In the genomic region with DNA sequence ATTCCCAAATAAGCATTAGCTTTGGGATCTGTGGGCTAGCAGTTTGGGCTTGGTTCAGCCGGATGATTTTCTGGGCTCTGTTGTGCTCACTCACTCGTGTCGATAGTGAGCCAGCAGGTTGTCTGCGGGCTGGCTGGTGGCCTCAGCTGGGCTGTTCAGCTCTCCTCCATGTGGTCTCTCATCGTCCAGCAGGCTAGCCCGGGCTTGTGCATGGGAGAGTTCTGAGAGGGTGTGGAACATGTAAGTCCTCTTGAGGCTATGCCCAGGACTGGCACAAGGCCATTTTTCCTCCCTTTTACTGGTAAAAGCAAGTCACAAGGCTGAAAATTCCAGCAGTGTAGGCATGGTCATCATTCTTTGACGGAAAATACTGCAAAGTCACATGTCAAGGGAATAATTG, we compare ENCODE assay signal across 27 cellular contexts. TPM values are rescaled to one million over a fixed set of nuclear protein-coding genes. Genes with fewer than 3 reads are reported as not detected.
DNase-seq lines count a peak whose midpoint lies in the region; ATAC-seq and TF ChIP-seq lines count a peak whose summit lies in the region.
"Had no signal": no experiment of that assay in that cellular context is flagged by ENCODE, and none has a peak within 500 bp of the region (broad histone marks: within the 10 kb centered on the region; RNA-seq: fewer than 3 reads in every experiment).

No MANE protein-coding gene starts in this region.

- TF ChIP-seq POLR2A in prostate gland (IDR thresholded peaks at IDR 0.05), result no peak
- no peak for TF ChIP-seq POLR2A in GM18505 (IDR thresholded peaks at IDR 0.05; ENCODE audit: borderline replicate concordance, extremely low read depth, insufficient read depth, insufficient read length)

- WGBS in prostate gland, result 87% methylated on average over 6 of the region's 7 CpGs

- no peaks in the 10 kb centered on the region for H3K27me3 ChIP-seq in prostate gland (replicated peaks; ENCODE audit: insufficient read depth)
- H3K27me3 ChIP-seq: spleen, tibial artery had no signal

- H3K4me1 ChIP-seq in prostate gland (replicated peaks), result no peaks in the 10 kb centered on the region
- H3K4me1 ChIP-seq: spleen, tibial artery had no signal

- H3K4me3 ChIP-seq in fibroblast of mammary gland (ENCODE audit: control insufficient read depth, low read depth, low read length), result no peak overlapping the region
- no peak overlapping the region for H3K4me3 ChIP-seq in prostate gland
- H3K4me3 ChIP-seq: lung, spleen, tibial artery had no signal

- ATAC-seq in GM18505 (IDR thresholded peaks at IDR 0.05; ENCODE audit: unreplicated experiment), result no peak
- ATAC-seq in sciatic nerve, result no peak
- ATAC-seq: activated T-cell treated with anti-CD3 and anti-CD28 coated beads, Interleukin-2, amount 50 U/mL, for 4 hours; Right ventricle myocardium inferior; stimulated activated naive CD8-positive, alpha-beta T cell treated with anti-CD3 and anti-CD28 coated beads, Interleukin-15, Interleukin-2, amounts not matched to agents 100 U/mL and 50 U/mL, for 24 hours had no signal

- H3K36me3 ChIP-seq in prostate gland, result peaks cover 0 to 40% of the 10 kb centered on the region in 2 donors
- H3K36me3 ChIP-seq: spleen had no signal

- no peak for TF ChIP-seq CTCF in fibroblast of mammary gland (conservative IDR thresholded peaks at IDR 0.05; ENCODE audit: control insufficient read depth, insufficient read depth, low read depth, low read length)
- TF ChIP-seq CTCF in prostate gland (IDR thresholded peaks at IDR 0.05), result no peak

- peak; percentile 24 for DNase-seq in DMS 273 (lab: John Stamatoyannopoulos, UW; ENCODE audit: unreplicated experiment)
- no peak for DNase-seq in DMS 273 treated with DMSO at 0.1 percent for 48 hours (lab: John Stamatoyannopoulos, UW)
- peak; percentile 62 for DNase-seq in NCI-H510A treated with DMSO at 0.1 percent for 48 hours (lab: John Stamatoyannopoulos, UW)
- DNase-seq in fibroblast of mammary gland (ENCODE audit: low read depth), result peak; percentile 10
- DNase-seq in prostate gland (ENCODE audit: low spot score), result peak; percentile 30
- DNase-seq in sciatic nerve (ENCODE audit: low spot score), result no peak
- no peak for DNase-seq in NCI-H146 treated with DMSO at 0.1 percent for 48 hours (lab: John Stamatoyannopoulos, UW; ENCODE audit: unreplicated experiment)
- DNase-seq: activated CD4-positive, alpha-beta T cell treated with anti-CD3 and anti-CD28 coated beads for 1 hour; activated CD8-positive, alpha-beta memory T cell treated with anti-CD3 and anti-CD28 coated beads for 24 hours; activated naive CD4-positive, alpha-beta T cell treated with Interleukin-2 at 50 U/mL for 16 hours; activated T-cell treated with anti-CD3 and anti-CD28 coated beads, Interleukin-2, amount 50 U/mL, for 4 hours; CD8-positive, alpha-beta memory T cell; cortex of kidney; foreskin fibroblast; hypothalamus; islet precursor cell; MM.1S; NCI-H1436; spleen; stimulated activated CD4-positive, alpha-beta T cell treated with anti-CD3 and anti-CD28 coated beads, Interleukin-4, amount 100 ng/mL, for 24 hours; stimulated activated naive CD8-positive, alpha-beta T cell treated with anti-CD3 and anti-CD28 coated beads, Interleukin-15, Interleukin-2, amounts not matched to agents 100 U/mL and 50 U/mL, for 24 hours; tibial artery had no signal

- H3K27ac ChIP-seq in prostate gland, result no peak overlapping the region
- H3K27ac ChIP-seq: 22Rv1, spleen, tibial artery had no signal

- intact Hi-C loops in prostate gland (cut with DNase I) (no loop called here), sciatic nerve (cut with DNase I) (no loop called here)

- H3K9me3 ChIP-seq in prostate gland, result no peaks in the 10 kb centered on the region

RNA-seq across cellular contexts. Expression of gene NTSR2, which starts 38.5 kb away (rescaled TPM):
- total RNA-seq in prostate gland (under 1 TPM in 1 of 2 donors, not detected in 1; 0.34 TPM), sciatic nerve (not detected)
- total RNA-seq: activated T-cell treated with anti-CD3 and anti-CD28 coated beads, Interleukin-2, amount 50 U/mL, for 4 hours; CD8-positive, alpha-beta memory T cell; Daoy; lung; Right ventricle myocardium inferior; spleen had no signal

Comparison
In these comparisons a context has a peak if more than half of its experiments do, and no peak if none do; other contexts are left out.
1. DNase-seq: peak in DMS 273 (single experiment), NCI-H510A treated with DMSO at 0.1 percent for 48 hours (single experiment), fibroblast of mammary gland (single experiment) and prostate gland (single experiment); none in DMS 273 treated with DMSO at 0.1 percent for 48 hours (single experiment), sciatic nerve (single experiment) and NCI-H146 treated with DMSO at 0.1 percent for 48 hours (single experiment).